In genomic region chr16:23491490-23492391, GRCh38 we compare ENCODE assay signal across 17 cellular contexts. TPM values are rescaled to one million over a fixed set of nuclear protein-coding genes. Genes with fewer than 3 reads are reported as not detected.
DNase-seq lines count a peak whose midpoint lies in the region; ATAC-seq and TF ChIP-seq lines count a peak whose summit lies in the region.
"Had no signal": no experiment of that assay in that cellular context is flagged by ENCODE, and none has a peak within 500 bp of the region (broad histone marks: within the 10 kb centered on the region; RNA-seq: fewer than 3 reads in every experiment).

No MANE protein-coding gene starts in this region.

- peaks cover 51% of the 10 kb centered on the region for H3K36me3 Mint-ChIP-seq in activated CD8-positive, alpha-beta T cell treated with anti-CD3 and anti-CD28 coated beads, Interleukin-2, amount 10 ng/mL, durations not matched to agents 7 days and 5 days (ENCODE audit: low read depth)
- H3K36me3 Mint-ChIP-seq in activated CD8-positive, alpha-beta T cell treated with anti-CD3 and anti-CD28 coated beads for 36 hours (ENCODE audit: low read depth) = peaks cover 41% of the 10 kb centered on the region
- H3K36me3 Mint-ChIP-seq in type B pancreatic cell = peaks cover 10% of the 10 kb centered on the region
- peaks cover 62 to 72% of the 10 kb centered on the region in 2 donors for H3K36me3 Mint-ChIP-seq in CD4-positive, alpha-beta memory T cell

- no peaks in the 10 kb centered on the region for H3K9me2 ChIP-seq in SK-N-SH

- intact Hi-C loops in activated CD8-positive, alpha-beta T cell treated with anti-CD3 and anti-CD28 coated beads for 36 hours (cut with micrococcal nuclease) = no loop called here
- intact Hi-C loops in CD4-positive, alpha-beta memory T cell (cut with micrococcal nuclease) = no loop called here

- H3K27me3 ChIP-seq in SK-N-SH (ENCODE audit: insufficient read depth) = no peaks in the 10 kb centered on the region
- no peaks in the 10 kb centered on the region for H3K27me3 ChIP-seq in CD4-positive, alpha-beta memory T cell (ENCODE audit: insufficient read depth, low read length)

- no peak overlapping the region for H3K4me3 Mint-ChIP-seq in activated CD8-positive, alpha-beta T cell treated with anti-CD3 and anti-CD28 coated beads, Interleukin-2, amount 10 ng/mL, durations not matched to agents 7 days and 5 days
- no peak overlapping the region for H3K4me3 Mint-ChIP-seq in activated CD8-positive, alpha-beta T cell treated with anti-CD3 and anti-CD28 coated beads for 36 hours
- H3K4me3 Mint-ChIP-seq in type B pancreatic cell = no peak overlapping the region
- H3K4me3 Mint-ChIP-seq in CD4-positive, alpha-beta memory T cell = peak overlapping the region in 1 of 8 donors; percentile 11
- H3K4me3 Mint-ChIP-seq: activated CD4-positive, alpha-beta T cell treated with anti-CD3 and anti-CD28 coated beads for 36 hours; memory B cell; stimulated activated naive CD8-positive, alpha-beta T cell treated with anti-CD3 and anti-CD28 coated beads, Interleukin-15, amount 100 ng/mL, for 72 hours had no signal

- H2AFZ ChIP-seq in SK-N-SH (ENCODE audit: low read depth) = no peak overlapping the region
- H2AFZ ChIP-seq: parathyroid adenoma had no signal

- peaks cover 0 to 7% of the 10 kb centered on the region in 2 experiments; a peak in 1 of 4 replicates for H3K4me1 ChIP-seq in SK-N-SH (ENCODE audit: control insufficient read depth in 1 of 2, insufficient read depth in 2 of 2, low read depth in 1 of 2, low read length in 1 of 2)
- H3K4me1 ChIP-seq in CD4-positive, alpha-beta memory T cell (ENCODE audit: insufficient read depth, low read length) = no peaks in the 10 kb centered on the region
- H3K4me1 ChIP-seq: parathyroid adenoma had no signal

- ATAC-seq in activated CD8-positive, alpha-beta T cell treated with anti-CD3 and anti-CD28 coated beads, Interleukin-2, amount 10 ng/mL, durations not matched to agents 7 days and 5 days = no peak
- ATAC-seq in activated CD8-positive, alpha-beta T cell treated with anti-CD3 and anti-CD28 coated beads for 36 hours = no peak
- ATAC-seq in HG02610 (IDR thresholded peaks at IDR 0.05; ENCODE audit: unreplicated experiment) = no peak
- ATAC-seq: activated CD4-positive, alpha-beta T cell treated with anti-CD3 and anti-CD28 coated beads for 36 hours; stimulated activated naive CD8-positive, alpha-beta T cell treated with anti-CD3 and anti-CD28 coated beads, Interleukin-15, amount 100 ng/mL, for 72 hours had no signal

- DNase-seq in activated CD8-positive, alpha-beta T cell treated with anti-CD3 and anti-CD28 coated beads, Interleukin-2, amount 10 ng/mL, durations not matched to agents 7 days and 5 days = no peak
- no peak for DNase-seq in activated CD8-positive, alpha-beta T cell treated with anti-CD3 and anti-CD28 coated beads for 36 hours
- DNase-seq in SK-N-SH (no peak), glomerular visceral epithelial cell (ENCODE audit: extremely low spot score) (peak; percentile 67), type B pancreatic cell (ENCODE audit: extremely low spot score, unreplicated experiment) (no peak), NCI-H524 (lab: John Stamatoyannopoulos, UW) (no peak)
- no peak for DNase-seq in CD4-positive, alpha-beta memory T cell
- DNase-seq: activated CD4-positive, alpha-beta T cell treated with anti-CD3 and anti-CD28 coated beads for 36 hours; activated gamma-delta T cell; DND-41; NCI-H1694; NK-92 treated with Interleukin-12 subunit alpha and Interleukin-12 subunit beta, amount 100 ng/mL, for 24 hours; stimulated activated CD4-positive, alpha-beta T cell treated with anti-CD3 and anti-CD28 coated beads, Interleukin-2, amount 100 ng/mL, for 24 hours; stimulated activated naive CD8-positive, alpha-beta T cell treated with anti-CD3 and anti-CD28 coated beads, Interleukin-15, amount 100 ng/mL, for 72 hours had no signal

- peaks cover 3% of the 10 kb centered on the region for H3F3A ChIP-seq in SK-N-SH (replicated peaks; ENCODE audit: insufficient read depth)

- POLR2A ChIA-PET in activated CD8-positive, alpha-beta T cell treated with anti-CD3 and anti-CD28 coated beads, Interleukin-2, amount 10 ng/mL, durations not matched to agents 7 days and 5 days (lab: Charles Lee) = no interaction called here
- POLR2A ChIA-PET in activated CD8-positive, alpha-beta T cell treated with anti-CD3 and anti-CD28 coated beads for 36 hours (lab: Charles Lee) = interaction anchor here (0.6 to 0.9 kb wide), 4 partner anchors 13 to 276 kb away, joined by 3 read pairs; partner anchors contain the start of gene GGA2
- POLR2A ChIA-PET in SK-N-SH (lab: Yijun Ruan, JAX) = no interaction called here
- POLR2A ChIA-PET in CD4-positive, alpha-beta memory T cell (lab: Charles Lee; ENCODE audit: partially characterized antibody) = no interaction called here

- H4K20me1 ChIP-seq in SK-N-SH (ENCODE audit: insufficient read depth) = peaks cover 10% of the 10 kb centered on the region; the same call in 1 of the 2 replicates

- peaks cover 6% of the 10 kb centered on the region; the same call in 1 of the 2 replicates for H3K79me2 ChIP-seq in SK-N-SH (ENCODE audit: insufficient read depth)

- no peak for TF ChIP-seq CTCF in activated CD8-positive, alpha-beta T cell treated with anti-CD3 and anti-CD28 coated beads for 36 hours (IDR thresholded peaks at IDR 0.05)
- TF ChIP-seq CTCF in SK-N-SH (IDR thresholded peaks at IDR 0.05) (no peak), type B pancreatic cell (conservative IDR thresholded peaks at IDR 0.05) (no peak)

- CTCF ChIA-PET in activated CD8-positive, alpha-beta T cell treated with anti-CD3 and anti-CD28 coated beads, Interleukin-2, amount 10 ng/mL, durations not matched to agents 7 days and 5 days (lab: Charles Lee) = interaction anchor here (0.7 to 1.5 kb wide), 2 partner anchors 9 to 14 kb away, joined by 3 read pairs; no protein-coding TSS in a partner anchor
- CTCF ChIA-PET in activated CD8-positive, alpha-beta T cell treated with anti-CD3 and anti-CD28 coated beads for 36 hours (lab: Charles Lee) = interaction anchor here (1.0 to 1.6 kb wide), 3 partner anchors 11 to 20 kb away, joined by 3 to 4 read pairs (median 4); no protein-coding TSS in a partner anchor
- CTCF ChIA-PET in SK-N-SH (lab: Yijun Ruan, JAX) = no interaction called here
- CTCF ChIA-PET in CD4-positive, alpha-beta memory T cell (lab: Charles Lee; ENCODE audit: partially characterized antibody) = interaction anchor here (0.7 kb wide), 1 partner anchor 746 kb away, joined by 3 read pairs; no protein-coding TSS in a partner anchor

- H3K27ac Mint-ChIP-seq in activated CD8-positive, alpha-beta T cell treated with anti-CD3 and anti-CD28 coated beads, Interleukin-2, amount 10 ng/mL, durations not matched to agents 7 days and 5 days = peak overlapping the region; percentile 18
- no peak overlapping the region for H3K27ac Mint-ChIP-seq in activated CD8-positive, alpha-beta T cell treated with anti-CD3 and anti-CD28 coated beads for 36 hours
- H3K27ac Mint-ChIP-seq in type B pancreatic cell = peak overlapping the region; percentile 29
- H3K27ac Mint-ChIP-seq in CD4-positive, alpha-beta memory T cell = peak overlapping the region in 2 of 7 donors; percentile 18 to 51
- H3K27ac Mint-ChIP-seq: activated CD4-positive, alpha-beta T cell treated with anti-CD3 and anti-CD28 coated beads for 36 hours; memory B cell had no signal

- H3K9ac ChIP-seq in SK-N-SH = no peak overlapping the region
- H3K9ac ChIP-seq: parathyroid adenoma had no signal

- H3K27ac ChIP-seq in SK-N-SH (ENCODE audit: low read depth in 2 of 2, low read length in 1 of 2) = no peak overlapping the region
- no peak overlapping the region for H3K27ac ChIP-seq in CD4-positive, alpha-beta memory T cell (ENCODE audit: low read depth, low read length)
- H3K27ac ChIP-seq: parathyroid adenoma had no signal

- H3K9me3 Mint-ChIP-seq in activated CD8-positive, alpha-beta T cell treated with anti-CD3 and anti-CD28 coated beads, Interleukin-2, amount 10 ng/mL, durations not matched to agents 7 days and 5 days (ENCODE audit: insufficient read depth) = no peaks in the 10 kb centered on the region
- no peaks in the 10 kb centered on the region for H3K9me3 Mint-ChIP-seq in activated CD8-positive, alpha-beta T cell treated with anti-CD3 and anti-CD28 coated beads for 36 hours
- H3K9me3 Mint-ChIP-seq in type B pancreatic cell = no peaks in the 10 kb centered on the region
- H3K9me3 Mint-ChIP-seq in CD4-positive, alpha-beta memory T cell = no peaks in the 10 kb centered on the region
- H3K9me3 Mint-ChIP-seq: memory B cell; stimulated activated naive CD8-positive, alpha-beta T cell treated with anti-CD3 and anti-CD28 coated beads, Interleukin-15, amount 100 ng/mL, for 72 hours had no signal

- peaks cover 36 to 48% of the 10 kb centered on the region in 2 experiments for H3K36me3 ChIP-seq in SK-N-SH (replicated peaks in 1 of 2; ENCODE audit: control insufficient read depth in 1 of 2, insufficient read depth in 2 of 2, low read length in 1 of 2)
- peaks cover 73% of the 10 kb centered on the region for H3K36me3 ChIP-seq in CD4-positive, alpha-beta memory T cell (ENCODE audit: insufficient read depth, low read length)

- peaks cover 5% of the 10 kb centered on the region for H3K4me1 Mint-ChIP-seq in activated CD8-positive, alpha-beta T cell treated with anti-CD3 and anti-CD28 coated beads, Interleukin-2, amount 10 ng/mL, durations not matched to agents 7 days and 5 days (ENCODE audit: low read depth)
- no peaks in the 10 kb centered on the region for H3K4me1 Mint-ChIP-seq in activated CD8-positive, alpha-beta T cell treated with anti-CD3 and anti-CD28 coated beads for 36 hours (ENCODE audit: low read depth)
- H3K4me1 Mint-ChIP-seq in type B pancreatic cell (ENCODE audit: unreplicated experiment) = no peaks in the 10 kb centered on the region
- peaks cover 0 to 4% (median 0%) of the 10 kb centered on the region in 4 donors for H3K4me1 Mint-ChIP-seq in CD4-positive, alpha-beta memory T cell
- H3K4me1 Mint-ChIP-seq: activated CD4-positive, alpha-beta T cell treated with anti-CD3 and anti-CD28 coated beads for 36 hours; stimulated activated naive CD8-positive, alpha-beta T cell treated with anti-CD3 and anti-CD28 coated beads, Interleukin-15, amount 100 ng/mL, for 72 hours had no signal

- no peak overlapping the region for H3K4me2 ChIP-seq in SK-N-SH

- H3K27me3 Mint-ChIP-seq in activated CD8-positive, alpha-beta T cell treated with anti-CD3 and anti-CD28 coated beads, Interleukin-2, amount 10 ng/mL, durations not matched to agents 7 days and 5 days (ENCODE audit: low read depth) = no peaks in the 10 kb centered on the region
- no peaks in the 10 kb centered on the region for H3K27me3 Mint-ChIP-seq in activated CD8-positive, alpha-beta T cell treated with anti-CD3 and anti-CD28 coated beads for 36 hours
- H3K27me3 Mint-ChIP-seq in type B pancreatic cell = no peaks in the 10 kb centered on the region
- H3K27me3 Mint-ChIP-seq in CD4-positive, alpha-beta memory T cell = no peaks in the 10 kb centered on the region
- H3K27me3 Mint-ChIP-seq: activated CD4-positive, alpha-beta T cell treated with anti-CD3 and anti-CD28 coated beads for 36 hours; memory B cell; stimulated activated naive CD8-positive, alpha-beta T cell treated with anti-CD3 and anti-CD28 coated beads, Interleukin-15, amount 100 ng/mL, for 72 hours had no signal

- no peak for TF ChIP-seq EP300 in SK-N-SH (IDR thresholded peaks at IDR 0.05; ENCODE audit: borderline replicate concordance in 1 of 2, low read depth in 1 of 2, low read length in 1 of 2)

- TF ChIP-seq RAD21 in SK-N-SH (IDR thresholded peaks at IDR 0.05; ENCODE audit: low read length) = no peak

- WGBS in SK-N-SH (ENCODE audit: low lambda C conversion rate) = 80% methylated on average over 14 of the region's 14 CpGs

- no peaks in the 10 kb centered on the region for H3K9me3 ChIP-seq in SK-N-SH
- no peaks in the 10 kb centered on the region for H3K9me3 ChIP-seq in CD4-positive, alpha-beta memory T cell (ENCODE audit: control insufficient read depth in 1 of 2, low read length in 2 of 2)

- H3K4me3 ChIP-seq in SK-N-SH (ENCODE audit: low read depth in 2 of 2, low read length in 1 of 2) = no peak overlapping the region
- no peak overlapping the region for H3K4me3 ChIP-seq in CD4-positive, alpha-beta memory T cell (ENCODE audit: low read length in 2 of 2)

RNA-seq across cellular contexts. Expression of gene GGA2, which starts 18.6 kb away (rescaled TPM):
- total RNA-seq in activated CD8-positive, alpha-beta T cell treated with anti-CD3 and anti-CD28 coated beads, Interleukin-2, amount 10 ng/mL, durations not matched to agents 7 days and 5 days = 100 to 1,000 TPM; 111 to 118 TPM
- 10 to 100 TPM; 91.0 to 96.9 TPM for total RNA-seq in activated CD8-positive, alpha-beta T cell treated with anti-CD3 and anti-CD28 coated beads for 36 hours
- 23.4 and 29.2 TPM in 2 replicates for polyA plus RNA-seq in SK-N-SH (2012; rRNA removed)
- 19.9 and 23.9 TPM in 2 replicates for polyA plus RNA-seq in SK-N-SH (2012; cell fraction: cytosol; rRNA removed)
- 52.4 and 82.2 TPM in 2 replicates for polyA plus RNA-seq in SK-N-SH (2012; cell fraction: nucleus; rRNA removed)
- total RNA-seq in type B pancreatic cell (ENCODE audit: low replicate concordance) = 63.3 and 105 TPM in 2 replicates
- total RNA-seq in CD4-positive, alpha-beta memory T cell = 100 to 1,000 TPM; 114 to 118 TPM
- polyA plus RNA-seq in CD4-positive, alpha-beta memory T cell = 10 to 100 TPM; 49.2 to 49.6 TPM

RNA-seq across cellular contexts. Expression of gene COG7, which starts 38.8 kb away (rescaled TPM):
- 10 to 100 TPM; 20.0 to 21.5 TPM for total RNA-seq in activated CD8-positive, alpha-beta T cell treated with anti-CD3 and anti-CD28 coated beads, Interleukin-2, amount 10 ng/mL, durations not matched to agents 7 days and 5 days
- total RNA-seq in activated CD8-positive, alpha-beta T cell treated with anti-CD3 and anti-CD28 coated beads for 36 hours = 10 to 100 TPM; 16.4 to 16.7 TPM
- polyA plus RNA-seq in SK-N-SH (2012; rRNA removed) = 33.0 and 34.7 TPM in 2 replicates
- 13.2 and 19.2 TPM in 2 replicates for polyA plus RNA-seq in SK-N-SH (2012; cell fraction: cytosol; rRNA removed)
- polyA plus RNA-seq in SK-N-SH (2012; cell fraction: nucleus; rRNA removed) = 81.8 and 105 TPM in 2 replicates
- 24.0 and 29.3 TPM in 2 replicates for total RNA-seq in type B pancreatic cell (ENCODE audit: low replicate concordance)
- total RNA-seq in CD4-positive, alpha-beta memory T cell = 10 to 100 TPM; 19.7 to 24.7 TPM
- polyA plus RNA-seq in CD4-positive, alpha-beta memory T cell = 10 to 100 TPM; 11.4 to 13.0 TPM
